ENCODE assay signal across 8 cellular contexts in the genomic region with DNA sequence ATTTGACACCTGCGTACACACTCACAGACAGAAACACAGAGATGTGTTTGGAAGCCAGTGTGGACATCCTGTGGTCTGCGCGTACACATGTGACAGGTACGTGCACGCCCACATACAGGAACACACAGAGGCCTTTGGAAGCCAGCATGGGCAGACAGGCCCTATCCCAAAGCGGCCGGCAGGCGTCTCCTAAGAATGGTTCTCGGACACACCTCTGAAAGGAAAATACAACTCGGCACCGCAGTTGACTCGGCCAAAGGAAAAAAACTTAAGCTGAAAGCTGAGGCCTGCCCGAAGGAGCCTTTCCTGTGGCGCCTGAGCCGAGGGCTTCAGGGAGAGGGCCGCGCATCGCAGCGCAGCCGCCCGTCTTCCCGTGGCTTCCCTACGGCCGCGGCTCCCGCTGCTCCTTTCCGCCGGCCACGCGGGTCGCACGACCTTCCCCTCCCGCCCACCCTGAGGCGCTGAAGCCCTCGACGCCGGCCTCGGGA. TPM values are rescaled to one million over a fixed set of nuclear protein-coding genes. Genes with fewer than 3 reads are reported as not detected.
DNase-seq lines count a peak whose midpoint lies in the region; ATAC-seq lines count a peak whose summit lies in the region.

No MANE protein-coding gene starts in this region.

- peak overlapping the region; percentile 80 for H3K4me3 Mint-ChIP-seq in activated CD4-positive, alpha-beta T cell treated with anti-CD3 and anti-CD28 coated beads, Interleukin-2, amount 10 ng/mL, durations not matched to agents 7 days and 5 days

- H3K27me3 ChIP-seq in effector memory CD4-positive, alpha-beta T cell (replicated peaks; ENCODE audit: control insufficient read depth, insufficient read depth, low read length, poor library complexity, severe bottlenecking), result no peaks in the 10 kb centered on the region

- peak; percentile 31 for ATAC-seq in HG02938 (IDR thresholded peaks at IDR 0.05; ENCODE audit: unreplicated experiment)

- H3K27me3 Mint-ChIP-seq in activated CD4-positive, alpha-beta T cell treated with anti-CD3 and anti-CD28 coated beads, Interleukin-2, amount 10 ng/mL, durations not matched to agents 7 days and 5 days, result no peaks in the 10 kb centered on the region

- H3K36me3 ChIP-seq in effector memory CD4-positive, alpha-beta T cell (ENCODE audit: control insufficient read depth, insufficient read depth, low read length), result no peaks in the 10 kb centered on the region
- H3K36me3 ChIP-seq in mesodermal cell (ENCODE audit: control insufficient read depth, insufficient read depth, low read length), result peaks cover 51% of the 10 kb centered on the region

- H3K4me1 ChIP-seq in effector memory CD4-positive, alpha-beta T cell (ENCODE audit: control insufficient read depth, insufficient read depth, low read length, poor library complexity, severe bottlenecking), result peaks cover 10% of the 10 kb centered on the region
- peaks cover 20% of the 10 kb centered on the region for H3K4me1 ChIP-seq in mesodermal cell (ENCODE audit: control insufficient read depth, insufficient read depth, low read length, poor library complexity, severe bottlenecking)

- WGBS in mesodermal cell (ENCODE audit: insufficient coverage in 2 of 2), 2 experiments, result 4 to 5% methylated on average over 22 to 29 of the region's 38 CpGs

- H3K4me3 ChIP-seq in effector memory CD4-positive, alpha-beta T cell (ENCODE audit: insufficient read depth, low read depth, low read length, poor library complexity, severe bottlenecking), result peak overlapping the region; percentile 98
- peak overlapping the region; percentile 96 for H3K4me3 ChIP-seq in mesodermal cell (ENCODE audit: extremely low read depth, insufficient read depth, low read length, poor library complexity, severe bottlenecking)

- peaks cover 34% of the 10 kb centered on the region for H3K4me1 Mint-ChIP-seq in activated CD4-positive, alpha-beta T cell treated with anti-CD3 and anti-CD28 coated beads, Interleukin-2, amount 10 ng/mL, durations not matched to agents 7 days and 5 days

- CTCF ChIA-PET in activated CD4-positive, alpha-beta T cell treated with anti-CD3 and anti-CD28 coated beads, Interleukin-2, amount 10 ng/mL, durations not matched to agents 7 days and 5 days (lab: Charles Lee), result interaction anchor here (0.9 to 1.4 kb wide), 2 partner anchors 8 to 144 kb away, joined by 3 to 5 read pairs; no protein-coding TSS in a partner anchor

- POLR2A ChIA-PET in activated CD4-positive, alpha-beta T cell treated with anti-CD3 and anti-CD28 coated beads, Interleukin-2, amount 10 ng/mL, durations not matched to agents 7 days and 5 days (lab: Charles Lee), result no interaction called here

- peak overlapping the region; percentile 78 for H3K27ac ChIP-seq in effector memory CD4-positive, alpha-beta T cell (ENCODE audit: insufficient read depth, low read length, poor library complexity, severe bottlenecking)
- H3K27ac ChIP-seq in mesodermal cell (ENCODE audit: low read depth, low read length, severe bottlenecking), result no peak overlapping the region

- no peaks in the 10 kb centered on the region for H3K9me3 Mint-ChIP-seq in activated CD4-positive, alpha-beta T cell treated with anti-CD3 and anti-CD28 coated beads, Interleukin-2, amount 10 ng/mL, durations not matched to agents 7 days and 5 days

- DNase-seq in NCI-H2029 (lab: John Stamatoyannopoulos, UW) (peak; percentile 9), NCI-H2029 treated with DMSO at 0.1 percent for 48 hours (lab: John Stamatoyannopoulos, UW) (no peak), NCI-H460 (ENCODE audit: extremely low read depth, low read depth) (peak; percentile 47)
- DNase-seq in activated CD4-positive, alpha-beta T cell treated with anti-CD3 and anti-CD28 coated beads, Interleukin-2, amount 10 ng/mL, durations not matched to agents 7 days and 5 days, result peak; percentile 54
- peak; percentile 19 to 30 (median 23) for DNase-seq in effector memory CD4-positive, alpha-beta T cell
- peak; percentile 18 for DNase-seq in stimulated activated CD8-positive, alpha-beta memory T cell treated with anti-CD3 and anti-CD28 coated beads, Interleukin-7, amount 100 ng/mL, for 24 hours (ENCODE audit: low read depth)

- H3K9me3 ChIP-seq in effector memory CD4-positive, alpha-beta T cell (ENCODE audit: control insufficient read depth, low read length), result no peaks in the 10 kb centered on the region
- H3K9me3 ChIP-seq in mesodermal cell (ENCODE audit: control insufficient read depth, low read length), result no peaks in the 10 kb centered on the region

- peak overlapping the region; percentile 81 for H3K27ac Mint-ChIP-seq in activated CD4-positive, alpha-beta T cell treated with anti-CD3 and anti-CD28 coated beads, Interleukin-2, amount 10 ng/mL, durations not matched to agents 7 days and 5 days

- H3K36me3 Mint-ChIP-seq in activated CD4-positive, alpha-beta T cell treated with anti-CD3 and anti-CD28 coated beads, Interleukin-2, amount 10 ng/mL, durations not matched to agents 7 days and 5 days (ENCODE audit: low read depth), result peaks cover 26% of the 10 kb centered on the region

RNA-seq across cellular contexts. Expression of gene CEP43, which starts 1.4 kb away (rescaled TPM):
- 12.1 and 14.9 TPM in 2 replicates for total RNA-seq in NCI-H460 (2014; rRNA removed; shearing (Covaris generic))
- polyA plus RNA-seq in NCI-H460 (2014; cell fraction: nucleus; rRNA removed), result 20.8 and 31.5 TPM in 2 replicates
- 10 to 100 TPM; 20.9 to 23.5 TPM for total RNA-seq in activated CD4-positive, alpha-beta T cell treated with anti-CD3 and anti-CD28 coated beads, Interleukin-2, amount 10 ng/mL, durations not matched to agents 7 days and 5 days
- polyA plus RNA-seq in mesodermal cell (2013, experiment 1 of 2), result 17.5 TPM
- 20.0 TPM for polyA plus RNA-seq in mesodermal cell (2013, experiment 2 of 2)

RNA-seq across cellular contexts. Expression of gene RNASET2, which starts 41.5 kb away (rescaled TPM):
- 37.7 and 40.0 TPM in 2 replicates for total RNA-seq in NCI-H460 (2014; rRNA removed; shearing (Covaris generic))
- 37.6 and 60.3 TPM in 2 replicates for polyA plus RNA-seq in NCI-H460 (2014; cell fraction: nucleus; rRNA removed)
- total RNA-seq in activated CD4-positive, alpha-beta T cell treated with anti-CD3 and anti-CD28 coated beads, Interleukin-2, amount 10 ng/mL, durations not matched to agents 7 days and 5 days, result 100 to 1,000 TPM in 1 of 2 experiments, 10 to 100 TPM in 1; 84.3 to 101 TPM
- polyA plus RNA-seq in mesodermal cell (2013, experiment 1 of 2), result 18.2 TPM
- 18.3 TPM for polyA plus RNA-seq in mesodermal cell (2013, experiment 2 of 2)
